In the genomic region with DNA sequence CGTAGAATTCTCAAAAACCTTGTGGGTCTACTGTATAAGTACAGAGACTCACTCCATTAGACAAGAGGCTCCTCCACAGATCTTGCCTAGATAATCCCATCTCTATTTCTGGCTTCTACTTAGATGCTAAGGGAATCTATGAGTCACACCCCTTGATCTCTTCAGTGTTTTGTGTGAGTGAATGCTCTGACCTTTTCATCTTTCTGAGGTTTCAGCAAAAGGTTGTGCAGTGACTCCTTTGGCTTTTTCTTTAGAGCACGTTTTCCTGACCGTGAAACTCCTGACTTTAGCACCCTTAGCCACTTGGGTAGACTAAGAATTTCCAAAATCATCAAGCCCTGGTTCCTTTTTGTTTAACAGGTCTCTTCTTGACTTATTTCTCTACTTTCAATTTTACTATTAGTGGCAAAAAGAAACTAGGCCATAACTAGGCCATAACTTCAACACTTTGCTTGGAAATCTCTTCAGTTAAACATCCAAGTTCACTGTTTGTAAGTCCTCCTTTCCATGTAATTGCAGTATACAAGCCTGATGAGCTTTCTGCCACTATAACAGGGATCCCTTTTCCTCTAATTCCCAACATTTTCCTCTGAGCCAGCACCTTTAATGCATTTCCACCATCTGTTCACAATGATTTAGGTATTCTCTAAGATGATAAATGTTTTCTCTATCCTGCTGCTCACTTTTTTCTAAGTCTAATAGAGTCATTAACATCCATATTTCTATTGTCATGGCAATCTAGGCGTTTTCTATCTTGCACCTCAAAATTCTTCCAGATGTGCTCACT, we compare ENCODE assay signal across 11 cellular contexts. TPM values are rescaled to one million over a fixed set of nuclear protein-coding genes. Genes with fewer than 3 reads are reported as not detected.
DNase-seq lines count a peak whose midpoint lies in the region; ATAC-seq and TF ChIP-seq lines count a peak whose summit lies in the region.
"Had no signal": no experiment of that assay in that cellular context is flagged by ENCODE, and none has a peak within 500 bp of the region (broad histone marks: within the 10 kb centered on the region; RNA-seq: fewer than 3 reads in every experiment).

No MANE protein-coding gene starts in this region.

- POLR2A ChIA-PET in activated naive CD8-positive, alpha-beta T cell treated with anti-CD3 and anti-CD28 coated beads, Interleukin-2, amount 10 ng/mL, durations not matched to agents 7 days and 5 days (lab: Charles Lee): no interaction called here

- H3K4me1 Mint-ChIP-seq in activated T-cell treated with anti-CD3 and anti-CD28 coated beads, Interleukin-2, amount 50 U/mL, for 72 hours (ENCODE audit: low read depth): peaks cover 38% of the 10 kb centered on the region
- H3K4me1 Mint-ChIP-seq in activated naive CD8-positive, alpha-beta T cell treated with anti-CD3 and anti-CD28 coated beads, Interleukin-2, amount 10 ng/mL, durations not matched to agents 7 days and 5 days: peaks cover 8% of the 10 kb centered on the region
- peaks cover 24 to 25% of the 10 kb centered on the region in 2 donors for H3K4me1 Mint-ChIP-seq in stimulated activated naive B cell treated with anti-CD40 and anti-IgM and Interleukin-4, amounts not matched to agents 10 μg/mL and 1 μg/mL and 100 μg/mL, for 72 hours
- H3K4me1 Mint-ChIP-seq in osteocyte (ENCODE audit: unreplicated experiment): no peaks in the 10 kb centered on the region

- H3K27me3 Mint-ChIP-seq in activated T-cell treated with anti-CD3 and anti-CD28 coated beads, Interleukin-2, amount 50 U/mL, for 72 hours (ENCODE audit: low read depth): no peaks in the 10 kb centered on the region
- H3K27me3 Mint-ChIP-seq in activated naive CD8-positive, alpha-beta T cell treated with anti-CD3 and anti-CD28 coated beads, Interleukin-2, amount 10 ng/mL, durations not matched to agents 7 days and 5 days: no peaks in the 10 kb centered on the region
- no peaks in the 10 kb centered on the region for H3K27me3 Mint-ChIP-seq in stimulated activated naive B cell treated with anti-CD40 and anti-IgM and Interleukin-4, amounts not matched to agents 10 μg/mL and 1 μg/mL and 100 μg/mL, for 72 hours
- H3K27me3 Mint-ChIP-seq in osteocyte (ENCODE audit: unreplicated experiment): no peaks in the 10 kb centered on the region
- H3K27me3 Mint-ChIP-seq: CD4-positive, alpha-beta T cell had no signal

- TF ChIP-seq CTCF in osteocyte (IDR thresholded peaks at IDR 0.05): no peak

- peaks cover 16 to 29% of the 10 kb centered on the region in 2 donors for H3K36me3 Mint-ChIP-seq in activated T-cell treated with anti-CD3 and anti-CD28 coated beads, Interleukin-2, amount 50 U/mL, for 72 hours (ENCODE audit: insufficient read depth in 2 of 2)
- peaks cover 35% of the 10 kb centered on the region for H3K36me3 Mint-ChIP-seq in activated naive CD8-positive, alpha-beta T cell treated with anti-CD3 and anti-CD28 coated beads, Interleukin-2, amount 10 ng/mL, durations not matched to agents 7 days and 5 days
- H3K36me3 Mint-ChIP-seq in stimulated activated naive B cell treated with anti-CD40 and anti-IgM and Interleukin-4, amounts not matched to agents 10 μg/mL and 1 μg/mL and 100 μg/mL, for 72 hours: peaks cover 47 to 59% of the 10 kb centered on the region in 2 donors
- peaks cover 46% of the 10 kb centered on the region for H3K36me3 Mint-ChIP-seq in osteocyte (ENCODE audit: unreplicated experiment)

- peak; percentile 96 for ATAC-seq in activated T-cell treated with anti-CD3 and anti-CD28 coated beads, Interleukin-2, amount 50 U/mL, for 72 hours (replicated peaks in 1 of 2)
- peak; percentile 71 for ATAC-seq in HG02870 (IDR thresholded peaks at IDR 0.05; ENCODE audit: unreplicated experiment)
- ATAC-seq in activated naive CD8-positive, alpha-beta T cell treated with anti-CD3 and anti-CD28 coated beads, Interleukin-2, amount 10 ng/mL, durations not matched to agents 7 days and 5 days (ENCODE audit: low read depth): peak; percentile 26
- ATAC-seq in stimulated activated naive B cell treated with anti-CD40 and anti-IgM and Interleukin-4, amounts not matched to agents 10 μg/mL and 1 μg/mL and 100 μg/mL, for 72 hours (replicated peaks): peak; percentile 95
- ATAC-seq: Panc1 had no signal

- peak overlapping the region; percentile 62 to 78 for H3K4me3 Mint-ChIP-seq in activated T-cell treated with anti-CD3 and anti-CD28 coated beads, Interleukin-2, amount 50 U/mL, for 72 hours
- peak overlapping the region; percentile 0 for H3K4me3 Mint-ChIP-seq in activated naive CD8-positive, alpha-beta T cell treated with anti-CD3 and anti-CD28 coated beads, Interleukin-2, amount 10 ng/mL, durations not matched to agents 7 days and 5 days
- H3K4me3 Mint-ChIP-seq in stimulated activated naive B cell treated with anti-CD40 and anti-IgM and Interleukin-4, amounts not matched to agents 10 μg/mL and 1 μg/mL and 100 μg/mL, for 72 hours: peak overlapping the region; percentile 57 to 72
- no peak overlapping the region for H3K4me3 Mint-ChIP-seq in osteocyte (ENCODE audit: unreplicated experiment)
- H3K4me3 Mint-ChIP-seq: CD4-positive, alpha-beta T cell had no signal

- H3K9me3 Mint-ChIP-seq in activated T-cell treated with anti-CD3 and anti-CD28 coated beads, Interleukin-2, amount 50 U/mL, for 72 hours: peaks cover 8 to 12% of the 10 kb centered on the region in 2 donors
- H3K9me3 Mint-ChIP-seq in activated naive CD8-positive, alpha-beta T cell treated with anti-CD3 and anti-CD28 coated beads, Interleukin-2, amount 10 ng/mL, durations not matched to agents 7 days and 5 days: peaks cover 3% of the 10 kb centered on the region
- peaks cover 18 to 21% of the 10 kb centered on the region in 2 donors for H3K9me3 Mint-ChIP-seq in stimulated activated naive B cell treated with anti-CD40 and anti-IgM and Interleukin-4, amounts not matched to agents 10 μg/mL and 1 μg/mL and 100 μg/mL, for 72 hours
- peaks cover 8% of the 10 kb centered on the region for H3K9me3 Mint-ChIP-seq in osteocyte (ENCODE audit: unreplicated experiment)

- peak; percentile 39 to 42 for DNase-seq in activated T-cell treated with anti-CD3 and anti-CD28 coated beads, Interleukin-2, amount 50 U/mL, for 72 hours
- DNase-seq in activated T-cell treated with anti-CD3 and anti-CD28 coated beads for 4 hours (no peak), NCI-H1092 treated with DMSO at 0.1 percent for 48 hours (lab: John Stamatoyannopoulos, UW) (no peak), DMS153 (lab: John Stamatoyannopoulos, UW) (no peak), osteocyte (ENCODE audit: extremely low spot score, unreplicated experiment) (no peak)
- DNase-seq in activated naive CD8-positive, alpha-beta T cell treated with anti-CD3 and anti-CD28 coated beads, Interleukin-2, amount 10 ng/mL, durations not matched to agents 7 days and 5 days: no peak
- DNase-seq in stimulated activated naive B cell treated with anti-CD40 and anti-IgM and Interleukin-4, amounts not matched to agents 10 μg/mL and 1 μg/mL and 100 μg/mL, for 72 hours: peak; percentile 51
- DNase-seq: CD4-positive, alpha-beta T cell; islet precursor cell had no signal

- H3K27ac Mint-ChIP-seq in activated T-cell treated with anti-CD3 and anti-CD28 coated beads, Interleukin-2, amount 50 U/mL, for 72 hours: peak overlapping the region; percentile 91
- H3K27ac Mint-ChIP-seq in activated naive CD8-positive, alpha-beta T cell treated with anti-CD3 and anti-CD28 coated beads, Interleukin-2, amount 10 ng/mL, durations not matched to agents 7 days and 5 days: peak overlapping the region; percentile 1
- peak overlapping the region; percentile 87 for H3K27ac Mint-ChIP-seq in stimulated activated naive B cell treated with anti-CD40 and anti-IgM and Interleukin-4, amounts not matched to agents 10 μg/mL and 1 μg/mL and 100 μg/mL, for 72 hours
- H3K27ac Mint-ChIP-seq in osteocyte (ENCODE audit: unreplicated experiment): no peak overlapping the region
- H3K27ac Mint-ChIP-seq: CD4-positive, alpha-beta T cell had no signal

RNA-seq across cellular contexts. Expression of a gene that starts 19.4 kb away (rescaled TPM):
- total RNA-seq in activated T-cell treated with anti-CD3 and anti-CD28 coated beads, Interleukin-2, amount 50 U/mL, for 72 hours: 10 to 100 TPM; 27.5 to 27.8 TPM
- total RNA-seq in activated naive CD8-positive, alpha-beta T cell treated with anti-CD3 and anti-CD28 coated beads, Interleukin-2, amount 10 ng/mL, durations not matched to agents 7 days and 5 days: 10 to 100 TPM; 14.5 to 15.1 TPM
- total RNA-seq in osteocyte: 31.2 and 33.4 TPM in 2 replicates

RNA-seq across cellular contexts. Expression of a gene that starts 37.1 kb away (rescaled TPM):
- total RNA-seq in activated T-cell treated with anti-CD3 and anti-CD28 coated beads, Interleukin-2, amount 50 U/mL, for 72 hours: not detected
- not detected for total RNA-seq in activated naive CD8-positive, alpha-beta T cell treated with anti-CD3 and anti-CD28 coated beads, Interleukin-2, amount 10 ng/mL, durations not matched to agents 7 days and 5 days
- total RNA-seq in osteocyte: not detected in 2 replicates
- total RNA-seq: CD4-positive, alpha-beta T cell had no signal

Comparison
In these comparisons a context has a peak if more than half of its experiments do, and no peak if none do; other contexts are left out.
1. DNase-seq: peak in activated T-cell treated with anti-CD3 and anti-CD28 coated beads, Interleukin-2, amount 50 U/mL, for 72 hours (2 of 2) and stimulated activated naive B cell treated with anti-CD40 and anti-IgM and Interleukin-4, amounts not matched to agents 10 μg/mL and 1 μg/mL and 100 μg/mL, for 72 hours (single experiment); none in activated T-cell treated with anti-CD3 and anti-CD28 coated beads for 4 hours (single experiment), activated naive CD8-positive, alpha-beta T cell treated with anti-CD3 and anti-CD28 coated beads, Interleukin-2, amount 10 ng/mL, durations not matched to agents 7 days and 5 days (single experiment), NCI-H1092 treated with DMSO at 0.1 percent for 48 hours (single experiment), DMS153 (single experiment) and osteocyte (single experiment).
2. ATAC-seq: peak in every context shown above with its lines; median percentile 96 in activated T-cell treated with anti-CD3 and anti-CD28 coated beads, Interleukin-2, amount 50 U/mL, for 72 hours; 95 in stimulated activated naive B cell treated with anti-CD40 and anti-IgM and Interleukin-4, amounts not matched to agents 10 μg/mL and 1 μg/mL and 100 μg/mL, for 72 hours; 71 in HG02870; 26 in activated naive CD8-positive, alpha-beta T cell treated with anti-CD3 and anti-CD28 coated beads, Interleukin-2, amount 10 ng/mL, durations not matched to agents 7 days and 5 days.